In the genomic region with DNA sequence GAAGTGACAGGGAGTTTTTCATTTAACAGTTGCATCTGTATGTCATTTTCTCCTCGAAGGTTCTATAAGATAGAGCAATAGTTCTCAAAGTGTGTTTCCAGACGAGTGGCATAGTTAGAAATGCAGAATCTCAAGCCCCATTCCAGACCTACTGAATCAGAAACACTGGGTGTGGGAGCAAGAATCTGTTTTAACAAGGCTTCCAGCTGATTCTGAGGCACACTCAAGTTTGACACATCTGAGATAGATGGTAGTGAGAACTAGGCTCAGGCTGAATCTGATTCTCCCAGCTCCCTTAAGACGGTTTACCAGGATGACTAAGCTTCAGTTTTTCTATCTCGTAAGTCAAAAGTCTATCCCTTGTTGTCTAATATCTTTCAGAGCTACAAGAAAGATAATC, we compare ENCODE assay signal across 19 cellular contexts.
A peak's percentile ranks its signal among the peaks of the same experiment; 100 is the strongest.
DNase-seq lines count a peak whose midpoint lies in the region; ATAC-seq, FAIRE-seq and TF ChIP-seq lines count a peak whose summit lies in the region.
"Had no signal": no experiment of that assay in that cellular context is flagged by ENCODE, and none has a peak within 500 bp of the region (broad histone marks: within the 10 kb centered on the region; RNA-seq: fewer than 3 reads in every experiment).

No MANE protein-coding gene starts in this region.

- H3K4me2 ChIP-seq in osteoblast (ENCODE audit: insufficient read depth, low read length): peak overlapping the region; percentile 11

- H4K20me1 ChIP-seq in osteoblast (ENCODE audit: insufficient read depth, low read length): no peaks in the 10 kb centered on the region

- WGBS in small intestine, 3 donors: 59 to 73% (median 64%) methylated on average over 4 of the region's 4 CpGs
- 65% methylated on average over 4 of the region's 4 CpGs for WGBS in right cardiac atrium

- H3K36me3 ChIP-seq in osteoblast (ENCODE audit: insufficient read depth, low read length) (no peaks in the 10 kb centered on the region), small intestine (ENCODE audit: control insufficient read depth in 2 of 2, insufficient read depth in 2 of 2, low read length in 2 of 2) (no peaks in the 10 kb centered on the region)
- H3K36me3 ChIP-seq: heart left ventricle, pancreas, SJCRH30 had no signal

- DNase-seq in AG20443 (ENCODE audit: low spot score) (peak; percentile 57), NCI-H226 (peak; percentile 83), osteoblast (ENCODE audit: insufficient read length, low spot score, missing footprints) (no peak), small intestine (no peak), right cardiac atrium (no peak)
- DNase-seq in T-helper 2 cell treated with Interferon-gamma antibody and Interleukin-4, amounts not matched to agents 5 μg/mL and 100 μg/mL, for 36 hours (ENCODE audit: low spot score): no peak
- DNase-seq in natural killer cell treated with Interleukin-12 subunit alpha and Interleukin-12 subunit beta and Interleukin-15 and Interleukin-18, amount 100 ng/mL, for 72 hours (ENCODE audit: low spot score): no peak
- DNase-seq: activated naive CD8-positive, alpha-beta T cell treated with anti-CD3 and anti-CD28 coated beads for 36 hours; activated T-cell treated with anti-CD3 and anti-CD28 coated beads, Interleukin-2, amount 50 U/mL, for 1 hour; heart left ventricle; Karpas-422; kidney; NCI-H1436; pancreas; SJCRH30; stimulated activated CD4-positive, alpha-beta T cell treated with anti-CD3 and anti-CD28 coated beads, Interleukin-12 subunit alpha, Interleukin-12 subunit beta, amount 100 ng/mL, for 4 hours had no signal

- peaks cover 3% of the 10 kb centered on the region for H3K27me3 Mint-ChIP-seq in dendritic cell treated with granulocyte-macrophage colony-stimulating factor and Interleukin-4, amounts not matched to agents 40 ng/mL and 50 ng/mL, for 4 days
- H3K27me3 Mint-ChIP-seq in T-helper 2 cell treated with Interferon-gamma antibody and Interleukin-4, amounts not matched to agents 5 μg/mL and 100 μg/mL, for 36 hours (ENCODE audit: low read depth): no peaks in the 10 kb centered on the region
- peaks cover 0 to 3% of the 10 kb centered on the region in 2 donors for H3K27me3 Mint-ChIP-seq in natural killer cell treated with Interleukin-12 subunit alpha and Interleukin-12 subunit beta and Interleukin-15 and Interleukin-18, amount 100 ng/mL, for 72 hours
- H3K27me3 Mint-ChIP-seq: activated naive CD8-positive, alpha-beta T cell treated with anti-CD3 and anti-CD28 coated beads for 36 hours; stimulated activated naive CD8-positive, alpha-beta T cell treated with anti-CD3 and anti-CD28 coated beads, Interleukin-15, Interleukin-2, amounts not matched to agents 100 ng/mL and 50 ng/mL, for 24 hours had no signal

- peak overlapping the region; percentile 4 for H3K4me3 Mint-ChIP-seq in dendritic cell treated with granulocyte-macrophage colony-stimulating factor and Interleukin-4, amounts not matched to agents 40 ng/mL and 50 ng/mL, for 4 days
- H3K4me3 Mint-ChIP-seq in T-helper 2 cell treated with Interferon-gamma antibody and Interleukin-4, amounts not matched to agents 5 μg/mL and 100 μg/mL, for 36 hours: no peak overlapping the region
- H3K4me3 Mint-ChIP-seq in natural killer cell treated with Interleukin-12 subunit alpha and Interleukin-12 subunit beta and Interleukin-15 and Interleukin-18, amount 100 ng/mL, for 72 hours: no peak overlapping the region
- H3K4me3 Mint-ChIP-seq: activated naive CD8-positive, alpha-beta T cell treated with anti-CD3 and anti-CD28 coated beads for 36 hours; B cell; stimulated activated naive CD8-positive, alpha-beta T cell treated with anti-CD3 and anti-CD28 coated beads, Interleukin-15, Interleukin-2, amounts not matched to agents 100 ng/mL and 50 ng/mL, for 24 hours had no signal

- TF ChIP-seq CTCF in osteoblast (IDR thresholded peaks at IDR 0.05; ENCODE audit: extremely low read depth, low read depth, low read length): no peak

- H3K4me1 ChIP-seq in osteoblast (ENCODE audit: insufficient read depth, low read length): peaks cover 26% of the 10 kb centered on the region
- no peaks in the 10 kb centered on the region for H3K4me1 ChIP-seq in small intestine (ENCODE audit: control insufficient read depth in 2 of 2, insufficient read depth in 1 of 2, low read depth in 1 of 2, low read length in 1 of 2)
- H3K4me1 ChIP-seq in right cardiac atrium (ENCODE audit: control insufficient read depth, insufficient read depth, low read length): peaks cover 6% of the 10 kb centered on the region
- H3K4me1 ChIP-seq: pancreas had no signal

- H3K4me1 Mint-ChIP-seq in dendritic cell treated with granulocyte-macrophage colony-stimulating factor and Interleukin-4, amounts not matched to agents 40 ng/mL and 50 ng/mL, for 4 days (ENCODE audit: low read depth): peaks cover 14% of the 10 kb centered on the region
- H3K4me1 Mint-ChIP-seq in T-helper 2 cell treated with Interferon-gamma antibody and Interleukin-4, amounts not matched to agents 5 μg/mL and 100 μg/mL, for 36 hours (ENCODE audit: low read depth): peaks cover 4% of the 10 kb centered on the region
- H3K4me1 Mint-ChIP-seq in natural killer cell treated with Interleukin-12 subunit alpha and Interleukin-12 subunit beta and Interleukin-15 and Interleukin-18, amount 100 ng/mL, for 72 hours (ENCODE audit: low read depth in 2 of 2): peaks cover 7 to 10% of the 10 kb centered on the region in 2 donors
- H3K4me1 Mint-ChIP-seq: B cell had no signal

- H2AFZ ChIP-seq in osteoblast (ENCODE audit: low read length): no peak overlapping the region

- intact Hi-C loops in dendritic cell treated with granulocyte-macrophage colony-stimulating factor and Interleukin-4, amounts not matched to agents 40 ng/mL and 50 ng/mL, for 4 days (cut with micrococcal nuclease): no loop called here
- intact Hi-C loops in right cardiac atrium (cut with DNase I): no loop called here

- H3K27me3 ChIP-seq in osteoblast (ENCODE audit: insufficient read depth, low read length) (no peaks in the 10 kb centered on the region), small intestine (ENCODE audit: control insufficient read depth in 2 of 2, insufficient read depth in 2 of 2, low read length in 2 of 2) (no peaks in the 10 kb centered on the region), right cardiac atrium (ENCODE audit: control insufficient read depth, insufficient read depth) (no peaks in the 10 kb centered on the region)
- H3K27me3 ChIP-seq: heart left ventricle, pancreas, SJCRH30 had no signal

- H3K9me3 ChIP-seq in osteoblast (ENCODE audit: low read depth, low read length): no peaks in the 10 kb centered on the region
- H3K9me3 ChIP-seq in small intestine (ENCODE audit: control insufficient read depth, low read depth): no peaks in the 10 kb centered on the region
- no peaks in the 10 kb centered on the region for H3K9me3 ChIP-seq in right cardiac atrium (ENCODE audit: control insufficient read depth, low read length)
- H3K9me3 ChIP-seq: heart left ventricle, pancreas had no signal

- no peaks in the 10 kb centered on the region for H3K9me3 Mint-ChIP-seq in dendritic cell treated with granulocyte-macrophage colony-stimulating factor and Interleukin-4, amounts not matched to agents 40 ng/mL and 50 ng/mL, for 4 days
- no peaks in the 10 kb centered on the region for H3K9me3 Mint-ChIP-seq in T-helper 2 cell treated with Interferon-gamma antibody and Interleukin-4, amounts not matched to agents 5 μg/mL and 100 μg/mL, for 36 hours
- no peaks in the 10 kb centered on the region for H3K9me3 Mint-ChIP-seq in natural killer cell treated with Interleukin-12 subunit alpha and Interleukin-12 subunit beta and Interleukin-15 and Interleukin-18, amount 100 ng/mL, for 72 hours
- H3K9me3 Mint-ChIP-seq: activated naive CD8-positive, alpha-beta T cell treated with anti-CD3 and anti-CD28 coated beads for 36 hours; stimulated activated naive CD8-positive, alpha-beta T cell treated with anti-CD3 and anti-CD28 coated beads, Interleukin-15, Interleukin-2, amounts not matched to agents 100 ng/mL and 50 ng/mL, for 24 hours had no signal

- no peaks in the 10 kb centered on the region for H3K79me2 ChIP-seq in osteoblast (ENCODE audit: insufficient read depth, low read length)

- no peak for ATAC-seq in natural killer cell treated with Interleukin-12 subunit alpha and Interleukin-12 subunit beta and Interleukin-15 and Interleukin-18, amount 100 ng/mL, for 72 hours
- no peak for ATAC-seq in right cardiac atrium
- ATAC-seq: heart left ventricle, pancreas had no signal

- no peaks in the 10 kb centered on the region for H3K36me3 Mint-ChIP-seq in dendritic cell treated with granulocyte-macrophage colony-stimulating factor and Interleukin-4, amounts not matched to agents 40 ng/mL and 50 ng/mL, for 4 days (ENCODE audit: low read depth)
- H3K36me3 Mint-ChIP-seq in T-helper 2 cell treated with Interferon-gamma antibody and Interleukin-4, amounts not matched to agents 5 μg/mL and 100 μg/mL, for 36 hours (ENCODE audit: low read depth): no peaks in the 10 kb centered on the region
- H3K36me3 Mint-ChIP-seq in natural killer cell treated with Interleukin-12 subunit alpha and Interleukin-12 subunit beta and Interleukin-15 and Interleukin-18, amount 100 ng/mL, for 72 hours: no peaks in the 10 kb centered on the region
- H3K36me3 Mint-ChIP-seq: activated naive CD8-positive, alpha-beta T cell treated with anti-CD3 and anti-CD28 coated beads for 36 hours had no signal

- FAIRE-seq in small intestine (lab: Jason Lieb, UNC): no peak
- FAIRE-seq: kidney, pancreas had no signal

- no peak overlapping the region for H3K27ac ChIP-seq in osteoblast (ENCODE audit: low read depth, low read length)
- no peak overlapping the region for H3K27ac ChIP-seq in small intestine (ENCODE audit: low read depth in 1 of 2, low read length in 1 of 2)
- H3K27ac ChIP-seq in right cardiac atrium (ENCODE audit: low read length): no peak overlapping the region
- H3K27ac ChIP-seq: heart left ventricle, pancreas, SJCRH30 had no signal

- H3K27ac Mint-ChIP-seq in dendritic cell treated with granulocyte-macrophage colony-stimulating factor and Interleukin-4, amounts not matched to agents 40 ng/mL and 50 ng/mL, for 4 days: no peak overlapping the region
- no peak overlapping the region for H3K27ac Mint-ChIP-seq in T-helper 2 cell treated with Interferon-gamma antibody and Interleukin-4, amounts not matched to agents 5 μg/mL and 100 μg/mL, for 36 hours
- no peak overlapping the region for H3K27ac Mint-ChIP-seq in natural killer cell treated with Interleukin-12 subunit alpha and Interleukin-12 subunit beta and Interleukin-15 and Interleukin-18, amount 100 ng/mL, for 72 hours
- H3K27ac Mint-ChIP-seq: activated naive CD8-positive, alpha-beta T cell treated with anti-CD3 and anti-CD28 coated beads for 36 hours; B cell; stimulated activated naive CD8-positive, alpha-beta T cell treated with anti-CD3 and anti-CD28 coated beads, Interleukin-15, Interleukin-2, amounts not matched to agents 100 ng/mL and 50 ng/mL, for 24 hours had no signal

- H3K4me3 ChIP-seq in osteoblast (ENCODE audit: insufficient read depth, low read length): no peak overlapping the region
- H3K4me3 ChIP-seq in small intestine (ENCODE audit: low read depth in 1 of 2, low read length in 2 of 2): no peak overlapping the region
- H3K4me3 ChIP-seq in right cardiac atrium (ENCODE audit: low read length): no peak overlapping the region
- H3K4me3 ChIP-seq: heart left ventricle, pancreas, SJCRH30 had no signal

Comparison
In these comparisons a context has a peak if more than half of its experiments do, and no peak if none do; other contexts are left out.
1. DNase-seq: peak in AG20443 (single experiment) and NCI-H226 (single experiment); none in osteoblast (single experiment), small intestine (single experiment), T-helper 2 cell treated with Interferon-gamma antibody and Interleukin-4, amounts not matched to agents 5 μg/mL and 100 μg/mL, for 36 hours (single experiment), natural killer cell treated with Interleukin-12 subunit alpha and Interleukin-12 subunit beta and Interleukin-15 and Interleukin-18, amount 100 ng/mL, for 72 hours (single experiment) and right cardiac atrium (0 of 3).